In the genomic region with DNA sequence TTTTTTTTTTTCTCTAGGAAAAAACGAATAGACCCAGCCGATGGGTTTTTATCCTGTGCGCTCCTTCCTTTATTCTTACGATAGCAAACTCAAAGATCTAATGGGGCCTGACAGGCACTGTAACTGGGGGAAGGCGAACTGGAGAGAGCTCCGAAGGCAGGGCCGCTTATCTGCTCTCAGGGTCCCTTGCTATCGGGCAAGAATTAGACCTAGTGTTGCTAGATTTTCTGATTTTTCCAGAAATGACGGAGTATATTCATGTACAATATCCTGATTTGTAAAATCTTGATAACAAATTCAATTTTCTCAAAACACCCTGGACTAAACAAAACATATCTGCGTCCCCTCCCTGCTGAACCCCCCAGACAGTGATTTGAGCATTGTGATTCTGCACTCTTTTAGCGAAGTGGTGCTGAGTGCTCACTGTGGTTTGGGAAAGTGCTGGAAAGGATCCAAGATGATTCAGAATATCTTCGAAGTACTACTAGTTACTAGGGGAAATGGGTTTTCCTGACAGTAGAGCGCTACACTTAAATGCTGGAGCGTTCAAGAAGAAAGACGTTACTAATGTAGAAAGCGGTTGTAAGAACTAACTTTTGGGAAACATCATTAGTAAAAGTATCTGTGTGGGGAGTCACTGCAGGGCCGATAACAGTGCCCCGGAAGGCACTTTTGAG, we compare ENCODE assay signal across 8 cellular contexts. TPM values are rescaled to one million over a fixed set of nuclear protein-coding genes. Genes with fewer than 3 reads are reported as not detected.
DNase-seq lines count a peak whose midpoint lies in the region; ATAC-seq, FAIRE-seq and TF ChIP-seq lines count a peak whose summit lies in the region.

No MANE protein-coding gene starts in this region.

- H3K9ac ChIP-seq in GM12878 (ENCODE audit: control insufficient read depth, insufficient read depth, low read length), result no peak overlapping the region

- peaks cover 0 to 12% of the 10 kb centered on the region in 2 experiments; a peak in 1 of 4 replicates for H3K27me3 ChIP-seq in GM12878 (replicated peaks in 1 of 2; ENCODE audit: control insufficient read depth in 2 of 2, insufficient read depth in 2 of 2, low read length in 1 of 2)

- H3K27me3 Mint-ChIP-seq in stimulated activated naive B cell treated with anti-CD40 and anti-IgM and Interleukin-4, amounts not matched to agents 10 μg/mL and 1 μg/mL and 100 μg/mL, for 72 hours, result peaks cover 39 to 40% of the 10 kb centered on the region in 2 donors

- CTCF ChIA-PET in GM12878 (lab: Yijun Ruan, JAX), result interaction anchor here (0.7 to 1.6 kb wide), 4 partner anchors 8 to 245 kb away, joined by 3 to 6 read pairs (median 4); no protein-coding TSS in a partner anchor

- H3K27ac ChIP-seq in GM12878 (ENCODE audit: control insufficient read depth, insufficient read depth), result no peak overlapping the region

- FAIRE-seq in HTR-8/SVneo (lab: Jason Lieb, UNC) (peak; percentile 86), GM12878 (lab: Jason Lieb, UNC) (no peak)

- BruUV-seq in GM12878 (replicated peaks; lab: Mats Ljungman, UMichigan), result no TSS peak

- H3K27ac Mint-ChIP-seq in stimulated activated naive B cell treated with anti-CD40 and anti-IgM and Interleukin-4, amounts not matched to agents 10 μg/mL and 1 μg/mL and 100 μg/mL, for 72 hours, result peak overlapping the region; percentile 14

- no peaks in the 10 kb centered on the region for H3K79me2 ChIP-seq in GM12878 (ENCODE audit: control insufficient read depth, insufficient read depth, low read length)

- H2AFZ ChIP-seq in GM12878 (ENCODE audit: control insufficient read depth, low read depth, low read length), result no peak overlapping the region

- in situ Hi-C loops in GM12878 (cut with MboI), result no loop called here

- intact Hi-C loops in GM12878 (cut with micrococcal nuclease; ENCODE audit: unreplicated experiment), result no loop called here

- SMC1A ChIA-PET in GM12878 (lab: Charles Lee; ENCODE audit: uncharacterized antibody, unreplicated experiment), result interaction anchor here (1.2 to 1.7 kb wide), 4 partner anchors 10 to 81 kb away, joined by 4 to 5 read pairs (median 5); no protein-coding TSS in a partner anchor

- no peak for TF ChIP-seq POLR2A in GM12878 (IDR thresholded peaks at IDR 0.05; ENCODE audit: low read depth, low read length)

- no peak for TF ChIP-seq RAD21 in GM12878 (IDR thresholded peaks at IDR 0.05; ENCODE audit: insufficient read depth, low read depth, low read length)

- RAD21 ChIA-PET in GM12878 (lab: Charles Lee; ENCODE audit: unreplicated experiment), result interaction anchor here (1.1 to 1.4 kb wide), 2 partner anchors 19 to 242 kb away, joined by 3 read pairs; no protein-coding TSS in a partner anchor

- TF ChIP-seq CTCF in GM12878 (IDR thresholded peaks at IDR 0.05 in 2 of 3, conservative IDR thresholded peaks at IDR 0.05 in 1 of 3; ENCODE audit: control insufficient read depth in 2 of 3, extremely low read depth in 1 of 3, insufficient read depth in 1 of 3, low read depth in 3 of 3, low read length in 3 of 3), result no peak

- H3K4me1 Mint-ChIP-seq in stimulated activated naive B cell treated with anti-CD40 and anti-IgM and Interleukin-4, amounts not matched to agents 10 μg/mL and 1 μg/mL and 100 μg/mL, for 72 hours, result peaks cover 8 to 11% of the 10 kb centered on the region in 2 donors

- WGBS in GM12878 (ENCODE audit: insufficient coverage, insufficient replicate concordance, low lambda C conversion rate, missing lambda C conversion rate), result 5% methylated on average over 18 of the region's 18 CpGs

- TF ChIP-seq EP300 in GM12878 (IDR thresholded peaks at IDR 0.05; ENCODE audit: borderline replicate concordance in 1 of 2, control insufficient read depth in 1 of 2, low read depth in 2 of 2, low read length in 2 of 2), result no peak

- peak overlapping the region; percentile 35; the same call in 1 of the 2 replicates for H3K4me2 ChIP-seq in GM12878 (ENCODE audit: control insufficient read depth, insufficient read depth)

- POLR2A ChIA-PET in GM12878 (lab: Charles Lee), result interaction anchor here (0.5 kb wide), 1 partner anchor 45 kb away, joined by 4 read pairs; no protein-coding TSS in a partner anchor

- DNase-seq in AG08395 (ENCODE audit: low spot score), result peak; percentile 53
- no peak for DNase-seq in HTR-8/SVneo (ENCODE audit: insufficient read length, low spot score)
- DNase-seq in GM12878 (ENCODE audit: low read depth, low spot score), result no peak
- peak; percentile 61 for DNase-seq in iris pigment epithelial cell (ENCODE audit: low read depth)
- DNase-seq in stimulated activated naive B cell treated with anti-CD40 and anti-IgM and Interleukin-4, amounts not matched to agents 10 μg/mL and 1 μg/mL and 100 μg/mL, for 72 hours, result no peak
- no peak for DNase-seq in NCI-H1436 treated with DMSO at 0.1 percent for 48 hours (lab: John Stamatoyannopoulos, UW)

- ATAC-seq in GM12878 (no peak), GM21576 (IDR thresholded peaks at IDR 0.05; ENCODE audit: unreplicated experiment) (no peak), GM19324 (IDR thresholded peaks at IDR 0.05; ENCODE audit: low FRiP score, unreplicated experiment) (no peak)
- ATAC-seq in stimulated activated naive B cell treated with anti-CD40 and anti-IgM and Interleukin-4, amounts not matched to agents 10 μg/mL and 1 μg/mL and 100 μg/mL, for 72 hours (replicated peaks), result no peak

- no peaks in the 10 kb centered on the region for H3K9me3 ChIP-seq in GM12878 (replicated peaks; ENCODE audit: control insufficient read depth, insufficient read depth, low read length)

- H4K20me1 ChIP-seq in GM12878 (ENCODE audit: control insufficient read depth, insufficient read depth), result no peaks in the 10 kb centered on the region

- H3K4me1 ChIP-seq in GM12878 (ENCODE audit: control insufficient read depth, insufficient read depth, low read length), result no peaks in the 10 kb centered on the region

- H3K36me3 Mint-ChIP-seq in stimulated activated naive B cell treated with anti-CD40 and anti-IgM and Interleukin-4, amounts not matched to agents 10 μg/mL and 1 μg/mL and 100 μg/mL, for 72 hours, result no peaks in the 10 kb centered on the region

- H3K4me3 Mint-ChIP-seq in stimulated activated naive B cell treated with anti-CD40 and anti-IgM and Interleukin-4, amounts not matched to agents 10 μg/mL and 1 μg/mL and 100 μg/mL, for 72 hours, result peak overlapping the region; percentile 31 to 57

- no peaks in the 10 kb centered on the region for H3K9me3 Mint-ChIP-seq in stimulated activated naive B cell treated with anti-CD40 and anti-IgM and Interleukin-4, amounts not matched to agents 10 μg/mL and 1 μg/mL and 100 μg/mL, for 72 hours

- peak overlapping the region; percentile 38; the same call in 1 of the 2 replicates for H3K4me3 ChIP-seq in GM12878

- no peaks in the 10 kb centered on the region for H3K36me3 ChIP-seq in GM12878 (ENCODE audit: control insufficient read depth in 2 of 2, insufficient read depth in 2 of 2, low read length in 1 of 2)

TF ChIP-seq in GM12878, 131 proteins besides CTCF, POLR2A, EP300 and RAD21 (continues in another document):
- TF ChIP-seq ZBED1 (IDR thresholded peaks at IDR 0.05; ENCODE audit: borderline replicate concordance), result no peak
- TF ChIP-seq TBL1XR1 (IDR thresholded peaks at IDR 0.05; ENCODE audit: low read depth, low read length), result no peak
- TF ChIP-seq POU2F2 (IDR thresholded peaks at IDR 0.05; ENCODE audit: borderline replicate concordance, low read depth, low read length), result no peak
- no peak for TF ChIP-seq TCF12 (IDR thresholded peaks at IDR 0.05; ENCODE audit: low read depth, low read length)
- TF ChIP-seq CBFB (IDR thresholded peaks at IDR 0.05; ENCODE audit: low read depth), result no peak
- TF ChIP-seq PRDM15 (CRISPR knock-in tag; IDR thresholded peaks at IDR 0.05), result no peak

RNA-seq across cellular contexts. Expression of gene STXBP6, which starts 0.7 kb away (rescaled TPM):
- 12.3 and 12.7 TPM in 2 replicates for total RNA-seq in GM12878 (2013; cell fraction: nucleolus; rRNA removed)
- total RNA-seq in GM12878 (2014; rRNA removed) (1.9 and 2.0 TPM in 2 replicates), GM12878 (2014; rRNA removed; fragmentation: Illumina TruSeq; extraction: Trizol) (1.6 and 1.8 TPM in 2 replicates), GM12878 (2021) (1.5 and 1.7 TPM in 2 replicates)
- polyA plus RNA-seq in GM12878 (2011; ENCODE audit: low read depth), result 1.5 TPM
- polyA plus RNA-seq in GM12878 (2011; rRNA removed) (47.3 and 58.0 TPM in 2 replicates), GM12878 (2014; fragmentation: Illumina TruSeq; extraction: Trizol) (0.71 and 2.0 TPM in 2 replicates), GM12878 (2014; fragmentation: Nextera tagmentation; extraction: Ambion mirVana) (1 to 10 TPM; 1.2 to 1.8 TPM), GM12878 (2014; rRNA removed) (1.8 TPM in 2 replicates), GM12878 (2016; fragmentation: Nextera tagmentation; extraction: Ambion mirVana) (1 to 10 TPM; 1.9 to 2.8 TPM)
- 22.5 and 28.7 TPM in 2 replicates for polyA plus RNA-seq in GM12878 (2011; cell fraction: cytosol; rRNA removed)
- polyA plus RNA-seq in GM12878 (2011; cell fraction: nucleus; rRNA removed), result 18.2 and 19.0 TPM in 2 replicates
- polyA plus RNA-seq in GM12878 (2012), result 2.4 and 4.4 TPM in 2 replicates
- polyA minus RNA-seq in GM12878 (2011; rRNA and poly(A)+ RNA removed), result 21.7 and 26.0 TPM in 2 replicates
- 5.1 and 6.0 TPM in 2 replicates for polyA minus RNA-seq in GM12878 (2011; cell fraction: cytosol; rRNA and poly(A)+ RNA removed)
- polyA minus RNA-seq in GM12878 (2011; cell fraction: nucleus; rRNA and poly(A)+ RNA removed), result 17.7 and 24.8 TPM in 2 replicates

Comparison
In these comparisons a context has a peak if more than half of its experiments do, and no peak if none do; other contexts are left out.
1. DNase-seq: peak in AG08395 (single experiment) and iris pigment epithelial cell (single experiment); none in HTR-8/SVneo (single experiment), GM12878 (single experiment), stimulated activated naive B cell treated with anti-CD40 and anti-IgM and Interleukin-4, amounts not matched to agents 10 μg/mL and 1 μg/mL and 100 μg/mL, for 72 hours (single experiment) and NCI-H1436 treated with DMSO at 0.1 percent for 48 hours (single experiment).